ENCODE assay signal across 11 cellular contexts in genomic region chr19:35039881-35040456, GRCh38. TPM values are rescaled to one million over a fixed set of nuclear protein-coding genes. Genes with fewer than 3 reads are reported as not detected.
A peak's percentile ranks its signal among the peaks of the same experiment; 100 is the strongest.
DNase-seq lines count a peak whose midpoint lies in the region; ATAC-seq, FAIRE-seq and TF ChIP-seq lines count a peak whose summit lies in the region.
"Had no signal": no experiment of that assay in that cellular context is flagged by ENCODE, and none has a peak within 500 bp of the region (broad histone marks: within the 10 kb centered on the region; RNA-seq: fewer than 3 reads in every experiment).

No MANE protein-coding gene starts in this region.

- no peaks in the 10 kb centered on the region for H3K9me3 ChIP-seq in kidney (ENCODE audit: control insufficient read depth in 1 of 2, low read length in 2 of 2)
- no peaks in the 10 kb centered on the region for H3K9me3 ChIP-seq in skeletal muscle tissue (ENCODE audit: control insufficient read depth in 3 of 3, low read length in 3 of 3)

- TF ChIP-seq CTCF in GM23338 (conservative IDR thresholded peaks at IDR 0.05; ENCODE audit: low read depth in 2 of 2) (no peak), kidney (IDR thresholded peaks at IDR 0.05; ENCODE audit: borderline replicate concordance, extremely low read depth, insufficient read depth) (no peak)
- TF ChIP-seq CTCF in activated CD8-positive, alpha-beta T cell treated with anti-CD3 and anti-CD28 coated beads for 36 hours (IDR thresholded peaks at IDR 0.05): no peak

- H3K9ac ChIP-seq in kidney (ENCODE audit: low read length in 2 of 2) (peak overlapping the region in 1 of 2 donors; percentile 87), skeletal muscle tissue (ENCODE audit: low read depth in 1 of 3, low read length in 3 of 3) (peak overlapping the region; percentile 77 to 85 (median 83))

- intact Hi-C loops in activated CD8-positive, alpha-beta T cell treated with anti-CD3 and anti-CD28 coated beads for 36 hours (cut with micrococcal nuclease): no loop called here
- intact Hi-C loops in kidney (cut with DNase I): no loop called here
- intact Hi-C loops in activated T-helper 2 cell treated with anti-CD3 and anti-CD28 coated beads, Interferon-gamma antibody, Interleukin-2, Interleukin-4, amounts not matched to agents 10 μg/mL and 5 μg/mL and 100 μg/mL, durations not matched to agents 14 hours and 24 hours and 36 hours (cut with micrococcal nuclease): no loop called here

- peak overlapping the region; percentile 74 for H3K4me3 Mint-ChIP-seq in GM23338
- peak overlapping the region; percentile 56 for H3K4me3 Mint-ChIP-seq in activated CD8-positive, alpha-beta T cell treated with anti-CD3 and anti-CD28 coated beads for 36 hours
- H3K4me3 Mint-ChIP-seq in activated T-helper 2 cell treated with anti-CD3 and anti-CD28 coated beads, Interferon-gamma antibody, Interleukin-2, Interleukin-4, amounts not matched to agents 10 μg/mL and 5 μg/mL and 100 μg/mL, durations not matched to agents 14 hours and 24 hours and 36 hours (ENCODE audit: low read depth): no peak overlapping the region

- H3K27me3 Mint-ChIP-seq in GM23338 (ENCODE audit: insufficient read depth, low read depth, poor library complexity): peaks cover 8% of the 10 kb centered on the region
- peaks cover 6% of the 10 kb centered on the region for H3K27me3 Mint-ChIP-seq in activated CD8-positive, alpha-beta T cell treated with anti-CD3 and anti-CD28 coated beads for 36 hours
- H3K27me3 Mint-ChIP-seq in activated T-helper 2 cell treated with anti-CD3 and anti-CD28 coated beads, Interferon-gamma antibody, Interleukin-2, Interleukin-4, amounts not matched to agents 10 μg/mL and 5 μg/mL and 100 μg/mL, durations not matched to agents 14 hours and 24 hours and 36 hours (ENCODE audit: low read depth): peaks cover 15% of the 10 kb centered on the region

- peak overlapping the region; percentile 74 for H3K4me3 ChIP-seq in GM23338
- H3K4me3 ChIP-seq in kidney (ENCODE audit: low read length in 2 of 2): no peak overlapping the region
- H3K4me3 ChIP-seq in skeletal muscle tissue (ENCODE audit: low read length in 3 of 3): peak overlapping the region in 2 of 3 donors; percentile 42 to 46

- no peaks in the 10 kb centered on the region for H3K27me3 ChIP-seq in GM23338 (ENCODE audit: insufficient read depth)
- H3K27me3 ChIP-seq in skeletal muscle tissue (ENCODE audit: control insufficient read depth in 3 of 3, insufficient read depth in 3 of 3, low read length in 3 of 3): no peaks in the 10 kb centered on the region

- peak overlapping the region; percentile 80; the same call in 1 of the 2 replicates for H3K27ac ChIP-seq in GM23338 (ENCODE audit: low read depth)
- peak overlapping the region; percentile 94 to 97 for H3K27ac ChIP-seq in kidney (ENCODE audit: low read depth in 2 of 2, low read length in 2 of 2)
- H3K27ac ChIP-seq in skeletal muscle tissue (ENCODE audit: low read depth, low read length): peak overlapping the region; percentile 96
- H3K27ac ChIP-seq: PC-9 had no signal

- H3K4me2 ChIP-seq in GM23338: peak overlapping the region; percentile 94

- peaks cover 15% of the 10 kb centered on the region; the same call in 1 of the 2 replicates for H3K79me2 ChIP-seq in GM23338 (replicated peaks; ENCODE audit: insufficient read depth)

- peaks cover 10% of the 10 kb centered on the region; the same call in 1 of the 2 replicates for H3F3A ChIP-seq in GM23338 (replicated peaks; ENCODE audit: low read depth)

- H3K9me2 ChIP-seq in GM23338 (ENCODE audit: insufficient read depth): no peaks in the 10 kb centered on the region

- FAIRE-seq in kidney (lab: Jason Lieb, UNC): no peak
- FAIRE-seq: frontal cortex had no signal

- CTCF ChIA-PET in activated CD8-positive, alpha-beta T cell treated with anti-CD3 and anti-CD28 coated beads for 36 hours (lab: Charles Lee): no interaction called here

- peak overlapping the region; percentile 92; the same call in 1 of the 2 replicates for H3K27ac Mint-ChIP-seq in GM23338
- H3K27ac Mint-ChIP-seq in activated CD8-positive, alpha-beta T cell treated with anti-CD3 and anti-CD28 coated beads for 36 hours: peak overlapping the region; percentile 69
- no peak overlapping the region for H3K27ac Mint-ChIP-seq in activated T-helper 2 cell treated with anti-CD3 and anti-CD28 coated beads, Interferon-gamma antibody, Interleukin-2, Interleukin-4, amounts not matched to agents 10 μg/mL and 5 μg/mL and 100 μg/mL, durations not matched to agents 14 hours and 24 hours and 36 hours

- peak; percentile 52 for DNase-seq in GM23338 (ENCODE audit: low spot score)
- no peak for DNase-seq in activated CD8-positive, alpha-beta T cell treated with anti-CD3 and anti-CD28 coated beads for 36 hours
- no peak for DNase-seq in kidney
- no peak for DNase-seq in activated T-helper 2 cell treated with anti-CD3 and anti-CD28 coated beads, Interferon-gamma antibody, Interleukin-2, Interleukin-4, amounts not matched to agents 10 μg/mL and 5 μg/mL and 100 μg/mL, durations not matched to agents 14 hours and 24 hours and 36 hours (ENCODE audit: low spot score)
- DNase-seq in OCI-M2 (lab: John Stamatoyannopoulos, UW; ENCODE audit: unreplicated experiment): no peak
- DNase-seq: NCI-H1694 had no signal

- peaks cover 41% of the 10 kb centered on the region for H3K4me1 Mint-ChIP-seq in GM23338
- H3K4me1 Mint-ChIP-seq in activated CD8-positive, alpha-beta T cell treated with anti-CD3 and anti-CD28 coated beads for 36 hours (ENCODE audit: low read depth): peaks cover 11% of the 10 kb centered on the region
- H3K4me1 Mint-ChIP-seq in activated T-helper 2 cell treated with anti-CD3 and anti-CD28 coated beads, Interferon-gamma antibody, Interleukin-2, Interleukin-4, amounts not matched to agents 10 μg/mL and 5 μg/mL and 100 μg/mL, durations not matched to agents 14 hours and 24 hours and 36 hours (ENCODE audit: low read depth): peaks cover 4% of the 10 kb centered on the region

- peak overlapping the region; percentile 78 for H2AFZ ChIP-seq in GM23338

- H3K36me3 Mint-ChIP-seq in GM23338 (ENCODE audit: low read depth): no peaks in the 10 kb centered on the region; the same call in 2 of the 3 replicates
- H3K36me3 Mint-ChIP-seq in activated CD8-positive, alpha-beta T cell treated with anti-CD3 and anti-CD28 coated beads for 36 hours (ENCODE audit: low read depth): no peaks in the 10 kb centered on the region
- no peaks in the 10 kb centered on the region for H3K36me3 Mint-ChIP-seq in activated T-helper 2 cell treated with anti-CD3 and anti-CD28 coated beads, Interferon-gamma antibody, Interleukin-2, Interleukin-4, amounts not matched to agents 10 μg/mL and 5 μg/mL and 100 μg/mL, durations not matched to agents 14 hours and 24 hours and 36 hours (ENCODE audit: low read depth)

- POLR2A ChIA-PET in activated CD8-positive, alpha-beta T cell treated with anti-CD3 and anti-CD28 coated beads for 36 hours (lab: Charles Lee): no interaction called here

- H4K20me1 ChIP-seq in GM23338 (replicated peaks; ENCODE audit: insufficient read depth): no peaks in the 10 kb centered on the region; the same call in 1 of the 2 replicates

- no peak for ATAC-seq in GM23338
- peak; percentile 32 for ATAC-seq in activated CD8-positive, alpha-beta T cell treated with anti-CD3 and anti-CD28 coated beads for 36 hours
- no peak for ATAC-seq in SK-N-SH treated with all-trans-retinoic acid at 6 μM for 48 hours

- H3K36me3 ChIP-seq in GM23338 (ENCODE audit: insufficient read depth) (no peaks in the 10 kb centered on the region), kidney (ENCODE audit: control insufficient read depth in 1 of 2, insufficient read depth in 2 of 2, low read length in 2 of 2) (no peaks in the 10 kb centered on the region), skeletal muscle tissue (ENCODE audit: control insufficient read depth in 3 of 3, insufficient read depth in 3 of 3, low read length in 3 of 3) (peaks cover 16 to 24% (median 17%) of the 10 kb centered on the region in 3 donors)

- no peaks in the 10 kb centered on the region for H3K9me3 Mint-ChIP-seq in GM23338
- H3K9me3 Mint-ChIP-seq in activated CD8-positive, alpha-beta T cell treated with anti-CD3 and anti-CD28 coated beads for 36 hours: no peaks in the 10 kb centered on the region
- no peaks in the 10 kb centered on the region for H3K9me3 Mint-ChIP-seq in activated T-helper 2 cell treated with anti-CD3 and anti-CD28 coated beads, Interferon-gamma antibody, Interleukin-2, Interleukin-4, amounts not matched to agents 10 μg/mL and 5 μg/mL and 100 μg/mL, durations not matched to agents 14 hours and 24 hours and 36 hours

- H3K4me1 ChIP-seq in GM23338 (ENCODE audit: insufficient read depth) (peaks cover 34% of the 10 kb centered on the region), kidney (ENCODE audit: control insufficient read depth in 1 of 2, insufficient read depth in 1 of 2, low read depth in 1 of 2, low read length in 2 of 2) (peaks cover 20 to 46% of the 10 kb centered on the region in 2 donors), skeletal muscle tissue (ENCODE audit: control insufficient read depth in 3 of 3, insufficient read depth in 3 of 3, low read length in 3 of 3) (peaks cover 58 to 88% (median 82%) of the 10 kb centered on the region in 3 donors)

RNA-seq across cellular contexts. Expression of gene HPN, which starts 1.6 kb away (rescaled TPM):
- 16.2 and 17.4 TPM in 2 replicates for total RNA-seq in GM23338 (2014; rRNA removed; shearing (Covaris generic))
- 14.0 and 14.6 TPM in 2 replicates for polyA plus RNA-seq in GM23338 (2016; fragmentation: Nextera tagmentation; extraction: Ambion mirVana)
- under 1 TPM in 1 of 2 experiments, not detected in 1; 0.11 TPM for total RNA-seq in activated CD8-positive, alpha-beta T cell treated with anti-CD3 and anti-CD28 coated beads for 36 hours
- total RNA-seq in kidney: 134 TPM
- polyA plus RNA-seq in kidney (ENCODE audit: insufficient read depth, low read depth, low replicate concordance): 331 TPM
- 0.52 TPM for total RNA-seq in skeletal muscle tissue
- total RNA-seq in activated T-helper 2 cell treated with anti-CD3 and anti-CD28 coated beads, Interferon-gamma antibody, Interleukin-2, Interleukin-4, amounts not matched to agents 10 μg/mL and 5 μg/mL and 100 μg/mL, durations not matched to agents 14 hours and 24 hours and 36 hours: 0.07 and 0.11 TPM in 2 replicates
- total RNA-seq: Daoy, frontal cortex had no signal

RNA-seq across cellular contexts. Expression of gene SCN1B, which starts 9.7 kb away (rescaled TPM):
- total RNA-seq in GM23338 (2014; rRNA removed; shearing (Covaris generic)): 3.4 and 4.8 TPM in 2 replicates
- polyA plus RNA-seq in GM23338 (2016; fragmentation: Nextera tagmentation; extraction: Ambion mirVana): 1.7 and 1.8 TPM in 2 replicates
- under 1 TPM; 0.63 to 0.90 TPM for total RNA-seq in activated CD8-positive, alpha-beta T cell treated with anti-CD3 and anti-CD28 coated beads for 36 hours
- 24.1 TPM for total RNA-seq in kidney
- 9.6 TPM for polyA plus RNA-seq in kidney (ENCODE audit: insufficient read depth, low read depth, low replicate concordance)
- total RNA-seq in skeletal muscle tissue: 1.6 TPM
- total RNA-seq in activated T-helper 2 cell treated with anti-CD3 and anti-CD28 coated beads, Interferon-gamma antibody, Interleukin-2, Interleukin-4, amounts not matched to agents 10 μg/mL and 5 μg/mL and 100 μg/mL, durations not matched to agents 14 hours and 24 hours and 36 hours: 2.7 and 3.6 TPM in 2 replicates

RNA-seq across cellular contexts. Expression of gene GRAMD1A, which starts 39.8 kb away (rescaled TPM):
- 141 and 174 TPM in 2 replicates for total RNA-seq in GM23338 (2014; rRNA removed; shearing (Covaris generic))
- polyA plus RNA-seq in GM23338 (2016; fragmentation: Nextera tagmentation; extraction: Ambion mirVana) (122 and 125 TPM in 2 replicates), kidney (ENCODE audit: insufficient read depth, low read depth, low replicate concordance) (29.8 TPM)
- total RNA-seq in activated CD8-positive, alpha-beta T cell treated with anti-CD3 and anti-CD28 coated beads for 36 hours: 100 to 1,000 TPM; 128 to 134 TPM
- total RNA-seq in kidney (87.3 TPM), skeletal muscle tissue (17.7 TPM)
- total RNA-seq in activated T-helper 2 cell treated with anti-CD3 and anti-CD28 coated beads, Interferon-gamma antibody, Interleukin-2, Interleukin-4, amounts not matched to agents 10 μg/mL and 5 μg/mL and 100 μg/mL, durations not matched to agents 14 hours and 24 hours and 36 hours: 260 TPM in 2 replicates

Comparison
In these comparisons a context has a peak if more than half of its experiments do, and no peak if none do; other contexts are left out.
1. H3K4me3 ChIP-seq: peak in GM23338 (single experiment) and skeletal muscle tissue (2 of 3); none in kidney (0 of 2).
2. RNA of gene HPN, which starts 1.6 kb away (total RNA-seq): 134 TPM in kidney (single experiment) and 16.2 to 17.4 TPM in GM23338; 0.52 TPM in skeletal muscle tissue (single experiment), 0.11 TPM in activated CD8-positive, alpha-beta T cell treated with anti-CD3 and anti-CD28 coated beads for 36 hours and 0.07 to 0.11 TPM in activated T-helper 2 cell treated with anti-CD3 and anti-CD28 coated beads, Interferon-gamma antibody, Interleukin-2, Interleukin-4, amounts not matched to agents 10 μg/mL and 5 μg/mL and 100 μg/mL, durations not matched to agents 14 hours and 24 hours and 36 hours; every median in the first group is over 10 times any median in the second.
3. Peak in every context shown above with its lines, with median percentiles within 50 percentile points of each other: H3K27ac ChIP-seq.